8 cellular contexts compared by ENCODE assay signal in genomic region chr3:45644467-45645201, GRCh38. TPM values are rescaled to one million over a fixed set of nuclear protein-coding genes. Genes with fewer than 3 reads are reported as not detected.
DNase-seq lines count a peak whose midpoint lies in the region; ATAC-seq and TF ChIP-seq lines count a peak whose summit lies in the region.

No MANE protein-coding gene starts in this region.

- H3K4me3 Mint-ChIP-seq in T-helper 2 cell treated with Interferon-gamma antibody and Interleukin-4, amounts not matched to agents 5 μg/mL and 100 μg/mL, for 36 hours = no peak overlapping the region
- H3K4me3 Mint-ChIP-seq in type B pancreatic cell = no peak overlapping the region

- peak overlapping the region in 4 of 5 donors; percentile 9 to 84 (median 64) for H3K27ac ChIP-seq in adrenal gland
- peak overlapping the region; percentile 26 for H3K27ac ChIP-seq in hepatocyte

- H3K36me3 ChIP-seq in adrenal gland (replicated peaks in 1 of 2) (no peaks in the 10 kb centered on the region), hepatocyte (replicated peaks; ENCODE audit: insufficient read depth, low read depth) (no peaks in the 10 kb centered on the region)

- H3K79me2 ChIP-seq in hepatocyte = peaks cover 43% of the 10 kb centered on the region

- peaks cover 20% of the 10 kb centered on the region for H3K36me3 Mint-ChIP-seq in T-helper 2 cell treated with Interferon-gamma antibody and Interleukin-4, amounts not matched to agents 5 μg/mL and 100 μg/mL, for 36 hours (ENCODE audit: low read depth)
- peaks cover 13% of the 10 kb centered on the region for H3K36me3 Mint-ChIP-seq in type B pancreatic cell

- peaks cover 10% of the 10 kb centered on the region for H3K4me1 Mint-ChIP-seq in T-helper 2 cell treated with Interferon-gamma antibody and Interleukin-4, amounts not matched to agents 5 μg/mL and 100 μg/mL, for 36 hours (ENCODE audit: low read depth)
- H3K4me1 Mint-ChIP-seq in type B pancreatic cell (ENCODE audit: unreplicated experiment) = peaks cover 35% of the 10 kb centered on the region

- no peaks in the 10 kb centered on the region for H3K9me2 ChIP-seq in hepatocyte (replicated peaks; ENCODE audit: insufficient read depth)

- H3K4me2 ChIP-seq in hepatocyte = no peak overlapping the region

- H3K4me1 ChIP-seq in adrenal gland (replicated peaks in 1 of 2) (peaks cover 14 to 41% of the 10 kb centered on the region in 2 donors), hepatocyte (ENCODE audit: insufficient read depth) (peaks cover 27% of the 10 kb centered on the region)

- TF ChIP-seq CTCF in adrenal gland (IDR thresholded peaks at IDR 0.05) (no peak), hepatocyte (IDR thresholded peaks at IDR 0.05; ENCODE audit: poor library complexity) (no peak), type B pancreatic cell (conservative IDR thresholded peaks at IDR 0.05) (no peak)

- WGBS in adrenal gland, 4 donors = 43 to 53% (median 52%) methylated on average over 12 of the region's 12 CpGs
- 81% methylated on average over 12 of the region's 12 CpGs for WGBS in hepatocyte (ENCODE audit: low lambda C conversion rate, missing lambda C conversion rate)

- H4K20me1 ChIP-seq in hepatocyte (ENCODE audit: insufficient read depth, poor library complexity, severe bottlenecking) = no peaks in the 10 kb centered on the region

- no peak for DNase-seq in T-helper 2 cell treated with Interferon-gamma antibody and Interleukin-4, amounts not matched to agents 5 μg/mL and 100 μg/mL, for 36 hours (ENCODE audit: low spot score)
- DNase-seq in T-helper 2 cell = no peak
- no peak for DNase-seq in adrenal gland
- DNase-seq in hepatocyte (ENCODE audit: low spot score) = no peak
- DNase-seq in type B pancreatic cell (ENCODE audit: extremely low spot score, unreplicated experiment) = no peak
- no peak for DNase-seq in stimulated activated CD4-positive, alpha-beta T cell treated with anti-CD3 and anti-CD28 coated beads, Interleukin-15, amount 100 ng/mL, for 24 hours
- DNase-seq in epidermal melanocyte (ENCODE audit: insufficient read length, low spot score) = no peak

- H3K9me3 ChIP-seq in adrenal gland (replicated peaks in 1 of 3) = no peaks in the 10 kb centered on the region
- H3K9me3 ChIP-seq in hepatocyte (ENCODE audit: low read depth) = no peaks in the 10 kb centered on the region

- H3K27ac Mint-ChIP-seq in T-helper 2 cell treated with Interferon-gamma antibody and Interleukin-4, amounts not matched to agents 5 μg/mL and 100 μg/mL, for 36 hours = peak overlapping the region; percentile 38
- peak overlapping the region; percentile 22 for H3K27ac Mint-ChIP-seq in type B pancreatic cell

- TF ChIP-seq POLR2A in adrenal gland (IDR thresholded peaks at IDR 0.05) (no peak), GM18505 (IDR thresholded peaks at IDR 0.05; ENCODE audit: borderline replicate concordance, extremely low read depth, insufficient read depth, insufficient read length) (no peak)

- H2AFZ ChIP-seq in hepatocyte = no peak overlapping the region

- no peaks in the 10 kb centered on the region for H3K27me3 Mint-ChIP-seq in T-helper 2 cell treated with Interferon-gamma antibody and Interleukin-4, amounts not matched to agents 5 μg/mL and 100 μg/mL, for 36 hours (ENCODE audit: low read depth)
- no peaks in the 10 kb centered on the region for H3K27me3 Mint-ChIP-seq in type B pancreatic cell

- H3K4me3 ChIP-seq in adrenal gland = no peak overlapping the region
- H3K4me3 ChIP-seq in hepatocyte = no peak overlapping the region

- no peaks in the 10 kb centered on the region for H3K27me3 ChIP-seq in adrenal gland
- H3K27me3 ChIP-seq in hepatocyte = no peaks in the 10 kb centered on the region

- ATAC-seq in GM18505 (IDR thresholded peaks at IDR 0.05; ENCODE audit: unreplicated experiment) = no peak

- peaks cover under 1% of the 10 kb centered on the region for H3K9me3 Mint-ChIP-seq in T-helper 2 cell treated with Interferon-gamma antibody and Interleukin-4, amounts not matched to agents 5 μg/mL and 100 μg/mL, for 36 hours
- no peaks in the 10 kb centered on the region for H3K9me3 Mint-ChIP-seq in type B pancreatic cell

- intact Hi-C loops in adrenal gland (cut with DNase I) = loop anchor here in 1 of 2 donors (5.0 kb wide), 1 partner anchor 47 kb away; no protein-coding TSS in a partner anchor

RNA-seq across cellular contexts. Expression of gene SACM1L, which starts 44.6 kb away (rescaled TPM):
- total RNA-seq in adrenal gland (10 to 100 TPM; 25.9 to 56.8 (median 44.8) TPM), hepatocyte (54.4 and 61.6 TPM in 2 replicates), type B pancreatic cell (ENCODE audit: low replicate concordance) (37.5 and 51.6 TPM in 2 replicates)
- polyA plus RNA-seq in adrenal gland (10 to 100 TPM; 22.5 to 59.3 (median 28.6) TPM), hepatocyte (26.3 and 28.1 TPM in 2 replicates)

RNA-seq across cellular contexts. Expression of gene LIMD1, which starts 50.1 kb away (rescaled TPM):
- total RNA-seq in adrenal gland (10 to 100 TPM in 7 of 8 donors, 1 to 10 TPM in 1; 8.1 to 27.2 (median 20.6) TPM), hepatocyte (12.1 and 12.5 TPM in 2 replicates), type B pancreatic cell (ENCODE audit: low replicate concordance) (24.1 and 26.2 TPM in 2 replicates)
- polyA plus RNA-seq in adrenal gland (1 to 10 TPM; 2.0 to 8.3 (median 5.6) TPM), hepatocyte (6.7 and 7.3 TPM in 2 replicates)
